In the genomic region with DNA sequence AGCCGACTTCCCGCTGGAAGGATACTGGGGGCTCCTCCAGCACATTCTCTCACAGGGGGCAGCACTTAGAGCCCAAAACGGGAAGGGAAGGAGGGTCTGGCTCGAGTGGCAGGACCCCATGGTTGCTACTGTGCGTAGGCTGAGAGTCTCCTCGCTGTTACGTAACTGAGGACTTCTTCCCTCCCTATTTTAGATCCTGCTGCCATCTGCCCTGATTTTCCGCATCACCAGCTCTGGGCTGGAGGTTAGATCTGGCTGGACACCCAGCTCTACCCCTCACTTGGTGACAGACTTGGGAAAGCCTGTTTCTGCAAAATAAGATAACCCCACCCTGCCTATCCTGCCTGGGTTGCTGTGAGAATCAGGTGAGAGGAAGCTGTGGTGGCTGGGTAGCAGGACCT, we compare ENCODE assay signal across 1 cellular context.
TF ChIP-seq lines count a peak whose summit lies in the region.

No MANE protein-coding gene starts in this region.

TF ChIP-seq in HepG2, 621 proteins besides CTCF, POLR2A, EP300 and RAD21 (continued from another document):
- TF ChIP-seq, protein P1, sequence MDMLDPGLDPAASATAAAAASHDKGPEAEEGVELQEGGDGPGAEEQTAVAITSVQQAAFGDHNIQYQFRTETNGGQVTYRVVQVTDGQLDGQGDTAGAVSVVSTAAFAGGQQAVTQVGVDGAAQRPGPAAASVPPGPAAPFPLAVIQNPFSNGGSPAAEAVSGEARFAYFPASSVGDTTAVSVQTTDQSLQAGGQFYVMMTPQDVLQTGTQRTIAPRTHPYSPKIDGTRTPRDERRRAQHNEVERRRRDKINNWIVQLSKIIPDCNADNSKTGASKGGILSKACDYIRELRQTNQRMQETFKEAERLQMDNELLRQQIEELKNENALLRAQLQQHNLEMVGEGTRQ (IDR thresholded peaks at IDR 0.05; ENCODE audit: low read depth, low read length): no peak
- TF ChIP-seq, protein P1 (CRISPR knock-in tag; IDR thresholded peaks at IDR 0.05; ENCODE audit: borderline replicate concordance): no peak
- TF ChIP-seq, protein P2, sequence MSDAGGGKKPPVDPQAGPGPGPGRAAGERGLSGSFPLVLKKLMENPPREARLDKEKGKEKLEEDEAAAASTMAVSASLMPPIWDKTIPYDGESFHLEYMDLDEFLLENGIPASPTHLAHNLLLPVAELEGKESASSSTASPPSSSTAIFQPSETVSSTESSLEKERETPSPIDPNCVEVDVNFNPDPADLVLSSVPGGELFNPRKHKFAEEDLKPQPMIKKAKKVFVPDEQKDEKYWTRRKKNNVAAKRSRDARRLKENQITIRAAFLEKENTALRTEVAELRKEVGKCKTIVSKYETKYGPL (CRISPR knock-in tag; IDR thresholded peaks at IDR 0.05): no peak
- no peak for TF ChIP-seq TBX2 (CRISPR knock-in tag; IDR thresholded peaks at IDR 0.05; ENCODE audit: borderline replicate concordance)
- TF ChIP-seq, protein P3, sequence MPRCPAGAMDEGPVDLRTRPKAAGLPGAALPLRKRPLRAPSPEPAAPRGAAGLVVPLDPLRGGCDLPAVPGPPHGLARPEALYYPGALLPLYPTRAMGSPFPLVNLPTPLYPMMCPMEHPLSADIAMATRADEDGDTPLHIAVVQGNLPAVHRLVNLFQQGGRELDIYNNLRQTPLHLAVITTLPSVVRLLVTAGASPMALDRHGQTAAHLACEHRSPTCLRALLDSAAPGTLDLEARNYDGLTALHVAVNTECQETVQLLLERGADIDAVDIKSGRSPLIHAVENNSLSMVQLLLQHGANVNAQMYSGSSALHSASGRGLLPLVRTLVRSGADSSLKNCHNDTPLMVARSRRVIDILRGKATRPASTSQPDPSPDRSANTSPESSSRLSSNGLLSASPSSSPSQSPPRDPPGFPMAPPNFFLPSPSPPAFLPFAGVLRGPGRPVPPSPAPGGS (CRISPR knock-in tag; IDR thresholded peaks at IDR 0.05): no peak
- TF ChIP-seq ZNF747 (CRISPR knock-in tag; IDR thresholded peaks at IDR 0.05; ENCODE audit: borderline replicate concordance): no peak
- TF ChIP-seq ZFP62 (CRISPR knock-in tag; IDR thresholded peaks at IDR 0.05): no peak
- peak; percentile 85 for TF ChIP-seq ZC3H13 (CRISPR knock-in tag; IDR thresholded peaks at IDR 0.05)
- no peak for TF ChIP-seq BCL6 (CRISPR knock-in tag; IDR thresholded peaks at IDR 0.05)
- no peak for TF ChIP-seq WIZ (CRISPR knock-in tag; IDR thresholded peaks at IDR 0.05)
- TF ChIP-seq, protein P4, sequence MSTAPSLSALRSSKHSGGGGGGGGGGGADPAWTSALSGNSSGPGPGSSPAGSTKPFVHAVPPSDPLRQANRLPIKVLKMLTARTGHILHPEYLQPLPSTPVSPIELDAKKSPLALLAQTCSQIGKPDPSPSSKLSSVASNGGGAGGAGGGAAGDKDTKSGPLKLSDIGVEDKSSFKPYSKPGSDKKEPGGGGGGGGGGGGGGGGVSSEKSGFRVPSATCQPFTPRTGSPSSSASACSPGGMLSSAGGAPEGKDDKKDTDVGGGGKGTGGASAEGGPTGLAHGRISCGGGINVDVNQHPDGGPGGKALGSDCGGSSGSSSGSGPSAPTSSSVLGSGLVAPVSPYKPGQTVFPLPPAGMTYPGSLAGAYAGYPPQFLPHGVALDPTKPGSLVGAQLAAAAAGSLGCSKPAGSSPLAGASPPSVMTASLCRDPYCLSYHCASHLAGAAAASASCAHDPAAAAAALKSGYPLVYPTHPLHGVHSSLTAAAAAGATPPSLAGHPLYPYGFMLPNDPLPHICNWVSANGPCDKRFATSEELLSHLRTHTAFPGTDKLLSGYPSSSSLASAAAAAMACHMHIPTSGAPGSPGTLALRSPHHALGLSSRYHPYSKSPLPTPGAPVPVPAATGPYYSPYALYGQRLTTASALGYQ (CRISPR knock-in tag; IDR thresholded peaks at IDR 0.05): no peak
- TF ChIP-seq KMT2B (CRISPR knock-in tag; IDR thresholded peaks at IDR 0.05): no peak
- TF ChIP-seq, protein P5, sequence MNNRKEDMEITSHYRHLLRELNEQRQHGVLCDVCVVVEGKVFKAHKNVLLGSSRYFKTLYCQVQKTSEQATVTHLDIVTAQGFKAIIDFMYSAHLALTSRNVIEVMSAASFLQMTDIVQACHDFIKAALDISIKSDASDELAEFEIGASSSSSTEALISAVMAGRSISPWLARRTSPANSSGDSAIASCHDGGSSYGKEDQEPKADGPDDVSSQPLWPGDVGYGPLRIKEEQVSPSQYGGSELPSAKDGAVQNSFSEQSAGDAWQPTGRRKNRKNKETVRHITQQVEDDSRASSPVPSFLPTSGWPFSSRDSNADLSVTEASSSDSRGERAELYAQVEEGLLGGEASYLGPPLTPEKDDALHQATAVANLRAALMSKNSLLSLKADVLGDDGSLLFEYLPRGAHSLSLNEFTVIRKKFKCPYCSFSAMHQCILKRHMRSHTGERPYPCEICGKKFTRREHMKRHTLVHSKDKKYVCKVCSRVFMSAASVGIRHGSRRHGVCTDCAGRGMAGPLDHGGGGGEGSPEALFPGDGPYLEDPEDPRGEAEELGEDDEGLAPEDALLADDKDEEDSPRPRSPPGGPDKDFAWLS (CRISPR knock-in tag; IDR thresholded peaks at IDR 0.05; ENCODE audit: borderline replicate concordance): no peak
- no peak for TF ChIP-seq SAFB2 (CRISPR knock-in tag; IDR thresholded peaks at IDR 0.05; ENCODE audit: borderline replicate concordance, low read depth)
- TF ChIP-seq ERF (CRISPR knock-in tag; IDR thresholded peaks at IDR 0.05): no peak
- TF ChIP-seq, protein P6, sequence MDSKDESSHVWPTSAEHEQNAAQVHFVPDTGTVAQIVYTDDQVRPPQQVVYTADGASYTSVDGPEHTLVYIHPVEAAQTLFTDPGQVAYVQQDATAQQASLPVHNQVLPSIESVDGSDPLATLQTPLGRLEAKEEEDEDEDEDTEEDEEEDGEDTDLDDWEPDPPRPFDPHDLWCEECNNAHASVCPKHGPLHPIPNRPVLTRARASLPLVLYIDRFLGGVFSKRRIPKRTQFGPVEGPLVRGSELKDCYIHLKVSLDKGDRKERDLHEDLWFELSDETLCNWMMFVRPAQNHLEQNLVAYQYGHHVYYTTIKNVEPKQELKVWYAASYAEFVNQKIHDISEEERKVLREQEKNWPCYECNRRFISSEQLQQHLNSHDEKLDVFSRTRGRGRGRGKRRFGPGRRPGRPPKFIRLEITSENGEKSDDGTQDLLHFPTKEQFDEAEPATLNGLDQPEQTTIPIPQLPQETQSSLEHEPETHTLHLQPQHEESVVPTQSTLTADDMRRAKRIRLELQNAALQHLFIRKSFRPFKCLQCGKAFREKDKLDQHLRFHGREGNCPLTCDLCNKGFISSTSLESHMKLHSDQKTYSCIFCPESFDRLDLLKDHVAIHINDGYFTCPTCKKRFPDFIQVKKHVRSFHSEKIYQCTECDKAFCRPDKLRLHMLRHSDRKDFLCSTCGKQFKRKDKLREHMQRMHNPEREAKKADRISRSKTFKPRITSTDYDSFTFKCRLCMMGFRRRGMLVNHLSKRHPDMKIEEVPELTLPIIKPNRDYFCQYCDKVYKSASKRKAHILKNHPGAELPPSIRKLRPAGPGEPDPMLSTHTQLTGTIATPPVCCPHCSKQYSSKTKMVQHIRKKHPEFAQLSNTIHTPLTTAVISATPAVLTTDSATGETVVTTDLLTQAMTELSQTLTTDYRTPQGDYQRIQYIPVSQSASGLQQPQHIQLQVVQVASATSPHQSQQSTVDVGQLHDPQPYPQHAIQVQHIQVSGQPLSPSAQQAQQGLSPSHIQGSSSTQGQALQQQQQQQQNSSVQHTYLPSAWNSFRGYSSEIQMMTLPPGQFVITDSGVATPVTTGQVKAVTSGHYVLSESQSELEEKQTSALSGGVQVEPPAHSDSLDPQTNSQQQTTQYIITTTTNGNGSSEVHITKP (CRISPR knock-in tag; IDR thresholded peaks at IDR 0.05; ENCODE audit: low read depth): no peak
- 0 out of 2 replicates have a peak, but pooled peaks have one; percentile 4 for TF ChIP-seq CEBPB (IDR thresholded peaks at IDR 0.05; ENCODE audit: borderline replicate concordance, low read depth, low read length)
- no peak for TF ChIP-seq PLRG1 (conservative IDR thresholded peaks at IDR 0.05)
- no peak for TF ChIP-seq SP4 (CRISPR knock-in tag; IDR thresholded peaks at IDR 0.05)
- no peak for TF ChIP-seq HDAC6 (IDR thresholded peaks at IDR 0.05; ENCODE audit: low read depth, low read length)
- no peak for TF ChIP-seq ZNF720 (CRISPR knock-in tag; IDR thresholded peaks at IDR 0.05)
- no peak for TF ChIP-seq ZNF569 (CRISPR knock-in tag; IDR thresholded peaks at IDR 0.05; ENCODE audit: borderline replicate concordance)
TF ChIP-seq in HepG2: peak in this region for 5.
